ENCODE assay signal across 10 cellular contexts in genomic region chr4:130043796-130044195, GRCh38.
DNase-seq lines count a peak whose midpoint lies in the region; ATAC-seq and TF ChIP-seq lines count a peak whose summit lies in the region.
"Had no signal": no experiment of that assay in that cellular context is flagged by ENCODE, and none has a peak within 500 bp of the region (broad histone marks: within the 10 kb centered on the region; RNA-seq: fewer than 3 reads in every experiment).

No MANE protein-coding gene starts in this region.

- ATAC-seq in GM18508 (IDR thresholded peaks at IDR 0.05; ENCODE audit: insufficient read depth, unreplicated experiment) (peak; percentile 97), GM21825 (IDR thresholded peaks at IDR 0.05; ENCODE audit: unreplicated experiment) (peak; percentile 94), HG03565 (IDR thresholded peaks at IDR 0.05; ENCODE audit: unreplicated experiment) (peak; percentile 86)
- ATAC-seq: left cardiac atrium had no signal

- no peaks in the 10 kb centered on the region for H3K27me3 ChIP-seq in kidney epithelial cell (ENCODE audit: control insufficient read depth, insufficient read depth, low read length)

- no peaks in the 10 kb centered on the region for H3K36me3 ChIP-seq in kidney epithelial cell (ENCODE audit: control insufficient read depth, insufficient read depth, low read length)

- intact Hi-C loops in head of caudate nucleus (cut with DNase I): no loop called here

- no peak for TF ChIP-seq CTCF in kidney epithelial cell (IDR thresholded peaks at IDR 0.05; ENCODE audit: insufficient read depth, low read length, poor library complexity, severe bottlenecking)

- DNase-seq in kidney epithelial cell (ENCODE audit: low read depth) (peak; percentile 71), DMS114 treated with DMSO at 0.1 percent for 48 hours (lab: John Stamatoyannopoulos, UW; ENCODE audit: unreplicated experiment) (no peak), head of caudate nucleus (no peak), NCI-H69 (lab: John Stamatoyannopoulos, UW) (no peak), NCI-H2227 (lab: John Stamatoyannopoulos, UW; ENCODE audit: unreplicated experiment) (no peak)
- DNase-seq: left cardiac atrium, NCI-H1105 had no signal

- H3K4me3 ChIP-seq in kidney epithelial cell (ENCODE audit: low read depth, low read length): no peak overlapping the region
